Comparison of ENCODE assay signal across 8 cellular contexts in the genomic region with DNA sequence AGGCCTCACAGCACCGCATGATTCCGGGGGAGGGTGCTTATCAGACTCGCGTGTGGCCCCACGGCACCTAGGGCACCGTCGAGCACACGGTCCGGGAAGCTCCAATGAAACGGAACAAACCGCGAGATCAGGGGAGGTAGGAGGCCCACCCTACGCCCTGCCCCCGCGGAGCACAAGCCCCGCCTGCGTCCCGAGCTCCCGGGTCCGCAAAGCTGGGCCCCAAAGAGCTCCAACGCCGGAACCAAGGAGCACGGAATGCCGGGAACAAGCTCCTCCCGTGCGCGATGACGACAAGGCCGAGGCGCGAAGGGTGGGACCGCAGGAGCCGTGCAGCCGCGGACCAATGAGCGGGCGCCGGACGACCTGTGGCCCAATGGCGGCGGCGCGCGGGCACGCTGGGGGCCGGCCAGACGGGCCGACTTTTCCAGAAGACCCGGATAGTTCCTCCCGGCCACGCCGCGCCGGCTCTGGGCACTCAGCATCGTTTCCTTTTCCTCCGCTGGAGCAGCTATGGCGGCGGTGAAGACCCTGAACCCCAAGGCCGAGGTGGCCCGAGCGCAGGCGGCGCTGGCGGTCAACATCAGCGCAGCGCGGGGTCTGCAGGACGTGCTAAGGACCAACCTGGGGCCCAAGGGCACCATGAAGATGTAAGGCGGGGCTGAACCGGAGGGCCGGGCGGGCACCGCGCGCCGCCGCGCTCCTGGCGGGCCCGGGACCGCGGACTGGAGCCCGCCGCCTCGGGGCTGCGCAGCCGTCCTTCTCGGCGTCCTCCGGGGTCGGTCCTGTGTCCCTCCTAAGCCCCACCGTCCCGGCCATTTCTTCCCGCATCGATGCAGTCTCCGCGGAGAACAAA. TPM values are rescaled to one million over a fixed set of nuclear protein-coding genes. Genes with fewer than 3 reads are reported as not detected.
DNase-seq lines count a peak whose midpoint lies in the region; ATAC-seq and TF ChIP-seq lines count a peak whose summit lies in the region.

A gene with protein sequence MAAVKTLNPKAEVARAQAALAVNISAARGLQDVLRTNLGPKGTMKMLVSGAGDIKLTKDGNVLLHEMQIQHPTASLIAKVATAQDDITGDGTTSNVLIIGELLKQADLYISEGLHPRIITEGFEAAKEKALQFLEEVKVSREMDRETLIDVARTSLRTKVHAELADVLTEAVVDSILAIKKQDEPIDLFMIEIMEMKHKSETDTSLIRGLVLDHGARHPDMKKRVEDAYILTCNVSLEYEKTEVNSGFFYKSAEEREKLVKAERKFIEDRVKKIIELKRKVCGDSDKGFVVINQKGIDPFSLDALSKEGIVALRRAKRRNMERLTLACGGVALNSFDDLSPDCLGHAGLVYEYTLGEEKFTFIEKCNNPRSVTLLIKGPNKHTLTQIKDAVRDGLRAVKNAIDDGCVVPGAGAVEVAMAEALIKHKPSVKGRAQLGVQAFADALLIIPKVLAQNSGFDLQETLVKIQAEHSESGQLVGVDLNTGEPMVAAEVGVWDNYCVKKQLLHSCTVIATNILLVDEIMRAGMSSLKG (plus strand): TSS at position 427 of the 853 bp plus-strand sequence. CDS start 84 bp downstream, at position 511.
Gene PSPH, minus strand, starts transcription at position 106 of the 853 bp plus-strand sequence. CDS start 30,232 bp downstream, outside the sequence.

- no peaks in the 10 kb centered on the region for H3K9me3 Mint-ChIP-seq in chondrocyte (ENCODE audit: low read depth)

- H3K4me3 Mint-ChIP-seq in chondrocyte (ENCODE audit: unreplicated experiment): peak within 1 kb of the TSS; percentile 94

- peak; percentile 86 for TF ChIP-seq POLR2A in GM19193 (IDR thresholded peaks at IDR 0.05; ENCODE audit: extremely low read depth, insufficient read depth, insufficient read length)

- no peak for TF ChIP-seq CTCF in chondrocyte (IDR thresholded peaks at IDR 0.05)

- peaks cover 6% of the 10 kb centered on the region for H3K36me3 Mint-ChIP-seq in chondrocyte (ENCODE audit: low read depth)

- DNase-seq in AML-193 (lab: John Stamatoyannopoulos, UW): peak; percentile 85 to 86
- DNase-seq in NCI-H510A treated with DMSO at 0.1 percent for 48 hours (lab: John Stamatoyannopoulos, UW): peak; percentile 99
- peak; percentile 88 to 90 for DNase-seq in activated CD4-positive, alpha-beta T cell treated with anti-CD3 and anti-CD28 coated beads for 24 hours (ENCODE audit: low read depth in 2 of 2)
- peak; percentile 99 for DNase-seq in chondrocyte (ENCODE audit: low spot score)
- peak; percentile 86 for DNase-seq in kidney glomerular epithelial cell (lab: John Stamatoyannopoulos, UW)
- DNase-seq in stimulated activated CD4-positive, alpha-beta T cell treated with anti-CD3 and anti-CD28 coated beads, Interleukin-1b, Interleukin-23, amount 100 ng/mL, for 1 hour (ENCODE audit: low read depth in 2 of 2): peak; percentile 59 to 79

- peak; percentile 96 for ATAC-seq in HG03439 (IDR thresholded peaks at IDR 0.05; ENCODE audit: unreplicated experiment)

- peak within 1 kb of the TSS; percentile 96 for H3K27ac Mint-ChIP-seq in chondrocyte (ENCODE audit: unreplicated experiment)

- peaks cover 59% of the 10 kb centered on the region for H3K4me1 Mint-ChIP-seq in chondrocyte (ENCODE audit: low read depth)

- no peaks in the 10 kb centered on the region for H3K27me3 Mint-ChIP-seq in chondrocyte (ENCODE audit: low read depth)

RNA-seq across cellular contexts. Expression of the first gene that starts in this region (rescaled TPM):
- total RNA-seq in chondrocyte: 97.2 to 123 TPM (median 101 TPM) in 3 replicates

RNA-seq across cellular contexts. Expression of gene PSPH, which starts in this region (rescaled TPM):
- 11.4 to 37.5 TPM (median 35.9 TPM) in 3 replicates for total RNA-seq in chondrocyte

Comparison
In these comparisons a context has a peak if more than half of its experiments do, and no peak if none do; other contexts are left out.
1. Peak in every context shown above with its lines: DNase-seq and ATAC-seq.